ENCODE assay signal across 8 cellular contexts in genomic region chr11:76919887-76920746, GRCh38. TPM values are rescaled to one million over a fixed set of nuclear protein-coding genes. Genes with fewer than 3 reads are reported as not detected.
DNase-seq lines count a peak whose midpoint lies in the region; ATAC-seq and TF ChIP-seq lines count a peak whose summit lies in the region.

No MANE protein-coding gene starts in this region.

- no peaks in the 10 kb centered on the region for H3K79me2 ChIP-seq in SK-N-SH (ENCODE audit: insufficient read depth)

- H3K4me1 ChIP-seq in CD8-positive, alpha-beta T cell (ENCODE audit: insufficient read depth, low read length): peaks cover 7% of the 10 kb centered on the region
- H3K4me1 ChIP-seq in SK-N-SH (ENCODE audit: control insufficient read depth in 1 of 2, insufficient read depth in 2 of 2, low read depth in 1 of 2, low read length in 1 of 2): peaks cover 3 to 9% of the 10 kb centered on the region in 2 experiments; a peak in 2 of 4 replicates
- H3K4me1 ChIP-seq in ovary (ENCODE audit: insufficient read depth): peaks cover 3% of the 10 kb centered on the region

- H3K4me1 Mint-ChIP-seq in CD8-positive, alpha-beta T cell (ENCODE audit: low read depth): peaks cover 8% of the 10 kb centered on the region
- H3K4me1 Mint-ChIP-seq in activated naive CD4-positive, alpha-beta T cell treated with anti-CD3 and anti-CD28 coated beads, Interleukin-2, amount 50 U/mL, for 24 hours: peaks cover 15% of the 10 kb centered on the region
- peaks cover 14% of the 10 kb centered on the region for H3K4me1 Mint-ChIP-seq in type B pancreatic cell (ENCODE audit: unreplicated experiment)

- ATAC-seq in CD8-positive, alpha-beta T cell: peak; percentile 76
- peak; percentile 73 for ATAC-seq in GM21619 (IDR thresholded peaks at IDR 0.05; ENCODE audit: unreplicated experiment)

- intact Hi-C loops in CD8-positive, alpha-beta T cell (cut with DNase I, micrococcal nuclease): loop anchor here (1.0 to 5.0 kb wide), 6 partner anchors 59 to 188 kb away; partner anchors contain the start of gene ACER3 (in 1 of the 2)
- intact Hi-C loops in ovary (cut with DNase I): loop anchor here (5.0 to 10.0 kb wide), 5 partner anchors 113 to 203 kb away; no protein-coding TSS in a partner anchor

- TF ChIP-seq CTCF in CD8-positive, alpha-beta T cell (IDR thresholded peaks at IDR 0.05): peak; percentile 79
- peak; percentile 97 for TF ChIP-seq CTCF in SK-N-SH (IDR thresholded peaks at IDR 0.05)
- TF ChIP-seq CTCF in ovary (IDR thresholded peaks at IDR 0.05): peak; percentile 58 to 76 (median 70)
- TF ChIP-seq CTCF in type B pancreatic cell (conservative IDR thresholded peaks at IDR 0.05): peak; percentile 90

- H3K27me3 Mint-ChIP-seq in CD8-positive, alpha-beta T cell (ENCODE audit: low read depth): no peaks in the 10 kb centered on the region
- H3K27me3 Mint-ChIP-seq in activated naive CD4-positive, alpha-beta T cell treated with anti-CD3 and anti-CD28 coated beads, Interleukin-2, amount 50 U/mL, for 24 hours: no peaks in the 10 kb centered on the region
- no peaks in the 10 kb centered on the region for H3K27me3 Mint-ChIP-seq in type B pancreatic cell

- H4K20me1 ChIP-seq in SK-N-SH (ENCODE audit: insufficient read depth): no peaks in the 10 kb centered on the region; the same call in 1 of the 2 replicates

- H2AFZ ChIP-seq in SK-N-SH (ENCODE audit: low read depth): no peak overlapping the region; the same call in 1 of the 2 replicates

- no peaks in the 10 kb centered on the region for H3K9me3 ChIP-seq in CD8-positive, alpha-beta T cell (ENCODE audit: low read length)
- no peaks in the 10 kb centered on the region for H3K9me3 ChIP-seq in SK-N-SH
- H3K9me3 ChIP-seq in ovary: no peaks in the 10 kb centered on the region

- no peaks in the 10 kb centered on the region for H3K9me3 Mint-ChIP-seq in CD8-positive, alpha-beta T cell
- no peaks in the 10 kb centered on the region for H3K9me3 Mint-ChIP-seq in activated naive CD4-positive, alpha-beta T cell treated with anti-CD3 and anti-CD28 coated beads, Interleukin-2, amount 50 U/mL, for 24 hours
- no peaks in the 10 kb centered on the region for H3K9me3 Mint-ChIP-seq in type B pancreatic cell

- H3K27ac Mint-ChIP-seq in CD8-positive, alpha-beta T cell: no peak overlapping the region
- H3K27ac Mint-ChIP-seq in activated naive CD4-positive, alpha-beta T cell treated with anti-CD3 and anti-CD28 coated beads, Interleukin-2, amount 50 U/mL, for 24 hours: no peak overlapping the region
- H3K27ac Mint-ChIP-seq in type B pancreatic cell: no peak overlapping the region

- H3K9ac ChIP-seq in SK-N-SH: no peak overlapping the region

- 39% methylated on average over 7 of the region's 7 CpGs for WGBS in SK-N-SH (ENCODE audit: low lambda C conversion rate)
- 38 to 47% (median 41%) methylated on average over 7 of the region's 7 CpGs for WGBS in ovary, 3 donors

- no peaks in the 10 kb centered on the region for H3K27me3 ChIP-seq in CD8-positive, alpha-beta T cell (ENCODE audit: insufficient read depth, low read length)
- H3K27me3 ChIP-seq in SK-N-SH (ENCODE audit: insufficient read depth): no peaks in the 10 kb centered on the region
- H3K27me3 ChIP-seq in ovary: no peaks in the 10 kb centered on the region

- TF ChIP-seq EP300 in SK-N-SH (IDR thresholded peaks at IDR 0.05; ENCODE audit: borderline replicate concordance in 1 of 2, low read depth in 1 of 2, low read length in 1 of 2): no peak
- TF ChIP-seq EP300 in ovary (IDR thresholded peaks at IDR 0.05): no peak

- peak overlapping the region; percentile 77 for H3K4me3 Mint-ChIP-seq in CD8-positive, alpha-beta T cell
- peak overlapping the region; percentile 30 for H3K4me3 Mint-ChIP-seq in activated naive CD4-positive, alpha-beta T cell treated with anti-CD3 and anti-CD28 coated beads, Interleukin-2, amount 50 U/mL, for 24 hours
- H3K4me3 Mint-ChIP-seq in type B pancreatic cell: no peak overlapping the region

- no peaks in the 10 kb centered on the region for H3K36me3 ChIP-seq in CD8-positive, alpha-beta T cell (ENCODE audit: insufficient read depth, low read length)
- H3K36me3 ChIP-seq in SK-N-SH (replicated peaks in 1 of 2; ENCODE audit: control insufficient read depth in 1 of 2, insufficient read depth in 2 of 2, low read length in 1 of 2) (no peaks in the 10 kb centered on the region), ovary (no peaks in the 10 kb centered on the region)

- H3K4me2 ChIP-seq in SK-N-SH: no peak overlapping the region; the same call in 1 of the 2 replicates

- POLR2A ChIA-PET in CD8-positive, alpha-beta T cell (lab: Charles Lee): no interaction called here
- POLR2A ChIA-PET in SK-N-SH (lab: Yijun Ruan, JAX): no interaction called here

- H3K27ac ChIP-seq in CD8-positive, alpha-beta T cell (ENCODE audit: low read depth, low read length): no peak overlapping the region
- H3K27ac ChIP-seq in SK-N-SH (ENCODE audit: low read depth in 2 of 2, low read length in 1 of 2) (no peak overlapping the region), ovary (no peak overlapping the region)

- peak; percentile 79 for TF ChIP-seq RAD21 in SK-N-SH (IDR thresholded peaks at IDR 0.05; ENCODE audit: low read length)

- CTCF ChIA-PET in CD8-positive, alpha-beta T cell (lab: Charles Lee): interaction anchor here (0.6 to 4.4 kb wide), 44 partner anchors 8 to 426 kb away, joined by 3 to 42 read pairs (median 4); no protein-coding TSS in a partner anchor
- CTCF ChIA-PET in SK-N-SH (lab: Yijun Ruan, JAX): interaction anchor here (0.7 to 6.9 kb wide), 83 partner anchors 9 to 670 kb away, joined by 3 to 216 read pairs (median 5); partner anchors contain the start of genes AQP11, B3GNT6 and TSKU

- H3K36me3 Mint-ChIP-seq in CD8-positive, alpha-beta T cell: no peaks in the 10 kb centered on the region
- H3K36me3 Mint-ChIP-seq in activated naive CD4-positive, alpha-beta T cell treated with anti-CD3 and anti-CD28 coated beads, Interleukin-2, amount 50 U/mL, for 24 hours: peaks cover 3% of the 10 kb centered on the region
- peaks cover 4% of the 10 kb centered on the region for H3K36me3 Mint-ChIP-seq in type B pancreatic cell

- H3K4me3 ChIP-seq in CD8-positive, alpha-beta T cell (ENCODE audit: low read depth, low read length): peak overlapping the region; percentile 56
- H3K4me3 ChIP-seq in SK-N-SH (ENCODE audit: low read depth in 2 of 2, low read length in 1 of 2) (peak overlapping the region; percentile 12 to 41; a peak in 3 of 4 replicates), ovary (no peak overlapping the region)

- peak; percentile 20 to 64 (median 52) for DNase-seq in CD8-positive, alpha-beta T cell
- DNase-seq in NCI-H1105 (lab: John Stamatoyannopoulos, UW): peak; percentile 92
- DNase-seq in SK-N-SH: peak; percentile 66
- peak; percentile 63 for DNase-seq in glomerular endothelial cell (ENCODE audit: extremely low read depth, low read depth, low spot score)
- peak; percentile 53 to 68 (median 63) for DNase-seq in ovary
- peak; percentile 70 for DNase-seq in type B pancreatic cell (ENCODE audit: extremely low spot score, unreplicated experiment)

- TF ChIP-seq POLR2A in ovary (IDR thresholded peaks at IDR 0.05): no peak

- H3F3A ChIP-seq in SK-N-SH (replicated peaks; ENCODE audit: insufficient read depth): no peaks in the 10 kb centered on the region

- H3K9me2 ChIP-seq in SK-N-SH: no peaks in the 10 kb centered on the region

TF ChIP-seq in SK-N-SH, 30 proteins besides CTCF, POLR2A, EP300 and RAD21 (continues in another document):
- TF ChIP-seq EZH2phosphoT487 (IDR thresholded peaks at IDR 0.05; ENCODE audit: borderline replicate concordance, low read depth) (no peak), PBX3 (IDR thresholded peaks at IDR 0.05) (no peak), FOSL2 (IDR thresholded peaks at IDR 0.05; ENCODE audit: borderline replicate concordance, low read depth) (no peak), GATA2 (CRISPR knock-in tag; IDR thresholded peaks at IDR 0.05) (no peak), REST (IDR thresholded peaks at IDR 0.05; ENCODE audit: low read depth, low read length) (no peak), RFX5 (IDR thresholded peaks at IDR 0.05; ENCODE audit: low read length) (no peak)

RNA-seq across cellular contexts. Expression of gene ACER3, which starts 59.4 kb away (rescaled TPM):
- total RNA-seq in CD8-positive, alpha-beta T cell: 1 to 10 TPM; 5.0 to 5.8 TPM
- polyA plus RNA-seq in SK-N-SH (2012; rRNA removed) (5.4 and 6.3 TPM in 2 replicates), ovary (1 to 10 TPM; 2.4 to 8.8 TPM)
- 7.5 and 8.1 TPM in 2 replicates for polyA plus RNA-seq in SK-N-SH (2012; cell fraction: cytosol; rRNA removed)
- 3.5 and 6.4 TPM in 2 replicates for polyA plus RNA-seq in SK-N-SH (2012; cell fraction: nucleus; rRNA removed)
- total RNA-seq in glomerular endothelial cell (22.1 and 31.9 TPM in 2 replicates), ovary (10 to 100 TPM in 3 of 7 donors, 1 to 10 TPM in 4; 3.5 to 20.7 (median 8.4) TPM), type B pancreatic cell (ENCODE audit: low replicate concordance) (25.7 and 39.3 TPM in 2 replicates)
